34 cellular contexts compared by ENCODE assay signal in genomic region chr11:16373768-16374167, GRCh38. TPM values are rescaled to one million over a fixed set of nuclear protein-coding genes. Genes with fewer than 3 reads are reported as not detected.
"Had no signal": no experiment of that assay in that cellular context is flagged by ENCODE, and none has a peak within 500 bp of the region (broad histone marks: within the 10 kb centered on the region; RNA-seq: fewer than 3 reads in every experiment).

No MANE protein-coding gene starts in this region.

- H3K27ac ChIP-seq: adrenal gland, ascending aorta, body of pancreas, brain microvascular endothelial cell, breast epithelium, cardiac muscle cell had no signal

- H3K4me1 ChIP-seq: adrenal gland, ascending aorta, body of pancreas, breast epithelium had no signal

- FAIRE-seq: astrocyte, bronchial epithelial cell had no signal

- ATAC-seq: activated naive CD4-positive, alpha-beta T cell treated with anti-CD3 and anti-CD28 coated beads, Interleukin-2, amount 50 U/mL, for 72 hours; activated naive CD8-positive, alpha-beta T cell treated with anti-CD3 and anti-CD28 coated beads, Interleukin-2, amount 50 U/mL, for 24 hours; activated T-cell treated with anti-CD3 and anti-CD28 coated beads, Interleukin-2, amount 50 U/mL, for 4 hours; activated T-cell treated with anti-CD3 and anti-CD28 coated beads, Interleukin-2, amount 50 U/mL, for 72 hours; activated T-helper 17 cell treated with anti-CD3 and anti-CD28 coated beads, Interleukin-2, amount 50 U/mL, for 72 hours; body of pancreas had no signal

- H3K4me3 ChIP-seq: adrenal gland, ascending aorta, body of pancreas, breast epithelium, cardiac muscle cell had no signal

- H3K9me3 ChIP-seq: adrenal gland, ascending aorta, body of pancreas, breast epithelium had no signal

- DNase-seq: activated effector memory CD4-positive, alpha-beta T cell treated with anti-CD3 and anti-CD28 coated beads, Interleukin-2, amount 50 U/mL, for 16 hours; activated effector memory CD4-positive, alpha-beta T cell treated with Interleukin-2 at 50 U/mL for 16 hours; activated gamma-delta T cell; activated gamma-delta T cell treated with Interleukin-2 at 50 U/mL for 16 hours; activated naive CD4-positive, alpha-beta T cell; activated naive CD4-positive, alpha-beta T cell treated with anti-CD3 and anti-CD28 coated beads for 36 hours; activated naive CD4-positive, alpha-beta T cell treated with anti-CD3 and anti-CD28 coated beads, Interleukin-2, amount 10 ng/mL, durations not matched to agents 7 days and 5 days; activated naive CD4-positive, alpha-beta T cell treated with anti-CD3 and anti-CD28 coated beads, Interleukin-2, amount 50 U/mL, for 16 hours; activated naive CD4-positive, alpha-beta T cell treated with Interleukin-2 at 50 U/mL for 16 hours; activated naive CD8-positive, alpha-beta T cell treated with anti-CD3 and anti-CD28 coated beads for 36 hours; activated naive CD8-positive, alpha-beta T cell treated with anti-CD3 and anti-CD28 coated beads, Interleukin-2, amount 10 ng/mL, durations not matched to agents 7 days and 5 days; activated naive CD8-positive, alpha-beta T cell treated with anti-CD3 and anti-CD28 coated beads, Interleukin-2, amount 50 U/mL, for 24 hours; activated T-cell treated with anti-CD3 and anti-CD28 coated beads, Interleukin-2, amount 50 U/mL, for 1 hour; activated T-cell treated with anti-CD3 and anti-CD28 coated beads, Interleukin-2, amount 50 U/mL, for 24 hours; activated T-cell treated with anti-CD3 and anti-CD28 coated beads, Interleukin-2, amount 50 U/mL, for 4 hours; activated T-cell treated with anti-CD3 and anti-CD28 coated beads, Interleukin-2, amount 50 U/mL, for 48 hours; activated T-cell treated with anti-CD3 and anti-CD28 coated beads, Interleukin-2, amount 50 U/mL, for 72 hours; adrenal gland; amniotic stem cell; anterior cingulate cortex; aorta; body of pancreas; brain microvascular endothelial cell; caudate nucleus; central memory CD4-positive, alpha-beta T cell; cerebellar nuclear complex had no signal

- H3K36me3 ChIP-seq: adrenal gland, ascending aorta, brain microvascular endothelial cell, breast epithelium, cardiac muscle cell had no signal

- H3K27me3 ChIP-seq: adrenal gland, ascending aorta, body of pancreas, brain microvascular endothelial cell, breast epithelium had no signal

RNA-seq across cellular contexts. Expression of gene SOX6, which starts 17.4 kb away (rescaled TPM):
- total RNA-seq: activated naive CD4-positive, alpha-beta T cell treated with anti-CD3 and anti-CD28 coated beads for 36 hours; activated naive CD4-positive, alpha-beta T cell treated with anti-CD3 and anti-CD28 coated beads, Interleukin-2, amount 50 U/mL, for 72 hours; activated naive CD8-positive, alpha-beta T cell treated with anti-CD3 and anti-CD28 coated beads, Interleukin-2, amount 10 ng/mL, durations not matched to agents 7 days and 5 days; activated T-helper 1 cell treated with anti-CD3 and anti-CD28 coated beads, Interleukin-12 subunit alpha, Interleukin-12 subunit beta, Interleukin-2, Interleukin-4 antibody, amounts not matched to agents 30 ng/mL and 10 ng/mL and 1 ng/mL, durations not matched to agents 14 hours and 24 hours and 36 hours had no signal
